Comparison of ENCODE assay signal across 12 cellular contexts in genomic region chr7:143015102-143015501, GRCh38. TPM values are rescaled to one million over a fixed set of nuclear protein-coding genes. Genes with fewer than 3 reads are reported as not detected.
A peak's percentile ranks its signal among the peaks of the same experiment; 100 is the strongest.
DNase-seq lines count a peak whose midpoint lies in the region; ATAC-seq and TF ChIP-seq lines count a peak whose summit lies in the region.
"Had no signal": no experiment of that assay in that cellular context is flagged by ENCODE, and none has a peak within 500 bp of the region (broad histone marks: within the 10 kb centered on the region; RNA-seq: fewer than 3 reads in every experiment).

No MANE protein-coding gene starts in this region.

- H3K4me1 ChIP-seq in colonic mucosa: no peaks in the 10 kb centered on the region

- TF ChIP-seq CTCF in colonic mucosa (IDR thresholded peaks at IDR 0.05): no peak

- intact Hi-C loops in colonic mucosa (cut with DNase I): loop anchor here (10.0 kb wide), 2 partner anchors 290 to 860 kb away; no protein-coding TSS in a partner anchor

- H3K36me3 ChIP-seq in colonic mucosa: no peaks in the 10 kb centered on the region

- H3K9ac ChIP-seq in colonic mucosa (ENCODE audit: low read depth in 2 of 2, low read length in 2 of 2): no peak overlapping the region

- H3K27ac ChIP-seq in temporal lobe (ENCODE audit: low read depth, low read length) (peak overlapping the region; percentile 76), colonic mucosa (no peak overlapping the region)

- no peak for DNase-seq in activated CD8-positive, alpha-beta memory T cell treated with anti-CD3 and anti-CD28 coated beads for 24 hours
- DNase-seq in NOMO-1 treated with dmso at 0.1 percent for 144 hours (lab: John Stamatoyannopoulos, UW; ENCODE audit: unreplicated experiment) (no peak), colonic mucosa (no peak)
- DNase-seq: activated CD4-positive, alpha-beta T cell treated with anti-CD3 and anti-CD28 coated beads, Interleukin-2, amount 50 U/mL, for 48 hours; endodermal cell; NCI-H1694 treated with DMSO at 0.1 percent for 48 hours; SHP77 treated with DMSO at 0.1 percent for 48 hours had no signal

- H3K9me3 ChIP-seq in colonic mucosa: no peaks in the 10 kb centered on the region

- H3K27me3 ChIP-seq in colonic mucosa: no peaks in the 10 kb centered on the region

- peak; percentile 91 for ATAC-seq in GM19328 (IDR thresholded peaks at IDR 0.05; ENCODE audit: unreplicated experiment)
- ATAC-seq in HG02759 (IDR thresholded peaks at IDR 0.05; ENCODE audit: unreplicated experiment): peak; percentile 89
- ATAC-seq in HG03565 (IDR thresholded peaks at IDR 0.05; ENCODE audit: unreplicated experiment): peak; percentile 90

- H3K4me3 ChIP-seq in colonic mucosa: no peak overlapping the region

RNA-seq across cellular contexts. Expression of gene OR9A2, which starts 11.8 kb away (rescaled TPM):
- 0.49 TPM for total RNA-seq in temporal lobe
- total RNA-seq in colonic mucosa: not detected
- total RNA-seq: Daoy, endodermal cell had no signal

RNA-seq across cellular contexts. Expression of gene OR6V1, which starts 37.0 kb away (rescaled TPM):
- total RNA-seq in temporal lobe: not detected
- not detected for total RNA-seq in colonic mucosa
- total RNA-seq: Daoy, endodermal cell had no signal

RNA-seq across cellular contexts. Expression of gene KEL, which starts 52.9 kb away (rescaled TPM):
- total RNA-seq in temporal lobe: 0.49 TPM
- total RNA-seq in colonic mucosa: under 1 TPM in 1 of 2 donors, not detected in 1; 0.77 TPM
- total RNA-seq: Daoy had no signal
